In the genomic region with DNA sequence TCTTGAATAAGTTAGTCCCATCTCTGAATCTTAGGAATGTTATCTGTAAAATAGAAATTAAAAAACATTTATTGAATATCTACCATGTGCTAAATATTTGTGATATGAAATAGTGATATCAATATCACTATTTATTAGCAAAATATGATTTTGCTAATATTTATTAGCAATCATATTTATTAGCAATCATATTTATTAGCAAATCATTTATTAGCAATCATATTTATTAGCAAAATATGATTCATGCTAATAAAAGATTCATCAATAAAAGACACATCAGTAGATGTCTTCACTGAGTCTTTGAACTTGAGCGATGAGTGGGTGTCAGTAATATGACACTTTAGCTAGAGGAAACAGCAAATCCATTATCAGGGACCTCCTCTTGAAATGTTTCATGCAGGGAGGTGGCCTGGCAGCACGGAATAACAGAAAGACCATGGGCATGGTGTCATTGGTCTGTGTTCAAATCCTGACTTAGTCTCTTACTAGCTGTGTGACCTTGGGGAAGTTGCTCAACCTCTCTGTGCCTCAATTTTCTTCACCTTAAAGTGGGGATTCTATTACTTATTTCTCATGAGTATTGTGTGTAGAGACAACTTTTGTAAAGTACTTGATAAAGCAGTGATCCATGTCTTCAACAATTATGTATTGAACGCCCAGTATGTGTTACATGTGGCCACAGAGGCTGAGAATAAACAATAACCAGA, we compare ENCODE assay signal across 21 cellular contexts.
DNase-seq lines count a peak whose midpoint lies in the region; ATAC-seq, FAIRE-seq and TF ChIP-seq lines count a peak whose summit lies in the region.
"Had no signal": no experiment of that assay in that cellular context is flagged by ENCODE, and none has a peak within 500 bp of the region (broad histone marks: within the 10 kb centered on the region; RNA-seq: fewer than 3 reads in every experiment).

No MANE protein-coding gene starts in this region.

- H3K9ac ChIP-seq in OCI-LY3 (ENCODE audit: low read length) (peak overlapping the region; percentile 96), K562 (ENCODE audit: insufficient read depth in 1 of 2, low read depth in 2 of 2, low read length in 2 of 2) (no peak overlapping the region)
- H3K9ac ChIP-seq: BLaER1 treated with 17β-estradiol and CSF1 and Interleukin-3, amounts not matched to agents 10 nM and 100 nM; GM23248 had no signal

- no peak for TF ChIP-seq RAD21 in A549 (conservative IDR thresholded peaks at IDR 0.05 in 1 of 2, IDR thresholded peaks at IDR 0.05 in 1 of 2)
- TF ChIP-seq RAD21 in K562 (CRISPR knock-in tag; conservative IDR thresholded peaks at IDR 0.05 in 1 of 2, IDR thresholded peaks at IDR 0.05 in 1 of 2) = no peak

- no peak for FAIRE-seq in A549 (lab: Jason Lieb, UNC)
- peak; percentile 46 for FAIRE-seq in D721Med (lab: Jason Lieb, UNC)
- no peak for FAIRE-seq in K562 (lab: Jason Lieb, UNC)
- FAIRE-seq: GM12891, GM18507 had no signal

- no peak for TF ChIP-seq EP300 in A549 (IDR thresholded peaks at IDR 0.05)
- no peak for TF ChIP-seq EP300 in K562 (IDR thresholded peaks at IDR 0.05; ENCODE audit: low read length)

- H3K27ac ChIP-seq in A549 (no peak overlapping the region), OCI-LY3 (ENCODE audit: low read length) (peak overlapping the region; percentile 94), K562 (ENCODE audit: extremely low read depth, low read depth, low read length) (no peak overlapping the region)
- H3K27ac ChIP-seq: BLaER1 treated with 17β-estradiol and CSF1 and Interleukin-3, amounts not matched to agents 10 nM and 100 nM; GM23248 had no signal

- no peaks in the 10 kb centered on the region for H3K9me3 ChIP-seq in A549
- no peaks in the 10 kb centered on the region for H3K9me3 ChIP-seq in OCI-LY3 (ENCODE audit: insufficient read depth, low read length)
- H3K9me3 ChIP-seq in K562 (replicated peaks; ENCODE audit: control insufficient read depth, insufficient read depth, low read depth, low read length) = no peaks in the 10 kb centered on the region
- H3K9me3 ChIP-seq: BE2C; BLaER1 treated with 17β-estradiol and CSF1 and Interleukin-3, amounts not matched to agents 10 nM and 100 nM had no signal

- no peaks in the 10 kb centered on the region for H3K79me2 ChIP-seq in OCI-LY3 (ENCODE audit: low read length)
- H3K79me2 ChIP-seq in K562 (ENCODE audit: control insufficient read depth, insufficient read depth, low read length) = no peaks in the 10 kb centered on the region

- no peak overlapping the region for H3K4me2 ChIP-seq in A549
- H3K4me2 ChIP-seq in OCI-LY3 (ENCODE audit: low read length) = peak overlapping the region; percentile 98
- H3K4me2 ChIP-seq in K562 (ENCODE audit: insufficient read depth, low read length) = no peak overlapping the region
- H3K4me2 ChIP-seq: BLaER1 treated with 17β-estradiol and CSF1 and Interleukin-3, amounts not matched to agents 10 nM and 100 nM had no signal

- 51% methylated on average over 3 of the region's 3 CpGs for WGBS in A549 (ENCODE audit: missing lambda C conversion rate)
- 3% methylated on average over 3 of the region's 3 CpGs for WGBS in K562 (ENCODE audit: insufficient coverage, low coverage, missing lambda C conversion rate)

- DNase-seq in A549 (ENCODE audit: low read depth in 1 of 2, low spot score in 1 of 2) (no peak), D721Med (ENCODE audit: insufficient read length, low spot score) (no peak), K562 (ENCODE audit: extremely low read depth in 1 of 4, low spot score in 3 of 4) (no peak), DMS53 treated with DMSO at 0.1 percent for 48 hours (lab: John Stamatoyannopoulos, UW; ENCODE audit: unreplicated experiment) (no peak), HK-2 (ENCODE audit: unreplicated experiment) (no peak), AML-193 (lab: John Stamatoyannopoulos, UW) (no peak)
- DNase-seq: BE2C; CD4-positive, alpha-beta T cell; CD8-positive, alpha-beta memory T cell; DMS153; DMS79; EL; GDM1; GM23248; H9 had no signal

- intact Hi-C loops in K562 (cut with micrococcal nuclease) = no loop called here

- H3K4me3 ChIP-seq in A549 (no peak overlapping the region), OCI-LY3 (ENCODE audit: low read length) (peak overlapping the region; percentile 75), K562 (no peak overlapping the region)
- H3K4me3 ChIP-seq: BLaER1 treated with 17β-estradiol and CSF1 and Interleukin-3, amounts not matched to agents 10 nM and 100 nM; GM23248 had no signal

- H4K20me1 ChIP-seq in OCI-LY3 (ENCODE audit: insufficient read depth, low read length) (no peaks in the 10 kb centered on the region), K562 (replicated peaks; ENCODE audit: control insufficient read depth, insufficient read depth, low read length) (no peaks in the 10 kb centered on the region)
- H4K20me1 ChIP-seq: BLaER1 treated with 17β-estradiol and CSF1 and Interleukin-3, amounts not matched to agents 10 nM and 100 nM had no signal

- TF ChIP-seq CTCF in A549 (IDR thresholded peaks at IDR 0.05) = no peak
- TF ChIP-seq CTCF in D721Med (IDR thresholded peaks at IDR 0.05; ENCODE audit: insufficient read depth, missing control alignments) = no peak
- no peak for TF ChIP-seq CTCF in OCI-LY3 (IDR thresholded peaks at IDR 0.05; ENCODE audit: low read depth, low read length)
- TF ChIP-seq CTCF in K562 (IDR thresholded peaks at IDR 0.05 in 2 of 3, conservative IDR thresholded peaks at IDR 0.05 in 1 of 3; ENCODE audit: insufficient read depth in 2 of 3, low read depth in 1 of 3, low read length in 3 of 3) = no peak

- in situ Hi-C loops in K562 (cut with MboI) = loop anchor here (25.0 kb wide), 1 partner anchor 541 kb away; no protein-coding TSS in a partner anchor

- H3K36me3 ChIP-seq in OCI-LY3 (replicated peaks; ENCODE audit: low read depth, low read length) = no peaks in the 10 kb centered on the region
- no peaks in the 10 kb centered on the region for H3K36me3 ChIP-seq in K562 (ENCODE audit: control insufficient read depth, insufficient read depth, low read length)
- H3K36me3 ChIP-seq: BE2C; BLaER1 treated with 17β-estradiol and CSF1 and Interleukin-3, amounts not matched to agents 10 nM and 100 nM had no signal

- peak overlapping the region; percentile 64 for H2AFZ ChIP-seq in OCI-LY3 (ENCODE audit: low read depth, low read length)
- no peak overlapping the region for H2AFZ ChIP-seq in K562 (ENCODE audit: low read depth, low read length)
- H2AFZ ChIP-seq: GM23248 had no signal

- CTCF ChIA-PET in A549 (lab: Yijun Ruan, JAX) (interaction anchor here (1.2 kb wide), 1 partner anchor 15 kb away, joined by 3 read pairs; no protein-coding TSS in a partner anchor), K562 (lab: Yijun Ruan, JAX; ENCODE audit: low intra/inter-chr PET ratio) (no interaction called here)

- H3K27me3 ChIP-seq in OCI-LY3 (ENCODE audit: low read depth, low read length) (no peaks in the 10 kb centered on the region), K562 (ENCODE audit: control insufficient read depth in 2 of 2, insufficient read depth in 2 of 2, low read length in 2 of 2) (no peaks in the 10 kb centered on the region)
- H3K27me3 ChIP-seq: BE2C; BLaER1 treated with 17β-estradiol and CSF1 and Interleukin-3, amounts not matched to agents 10 nM and 100 nM had no signal

- POLR2A ChIA-PET in A549 (lab: Yijun Ruan, JAX) (no interaction called here), K562 (lab: Yijun Ruan, JAX) (no interaction called here)

- H3K9me1 ChIP-seq in K562 (ENCODE audit: control insufficient read depth, insufficient read depth, low read length) = no peaks in the 10 kb centered on the region

- ATAC-seq in A549 (no peak), K562 (no peak), GM18873 (IDR thresholded peaks at IDR 0.05; ENCODE audit: low FRiP score, unreplicated experiment) (no peak)
- ATAC-seq: HCT116 had no signal

- TF ChIP-seq POLR2A in A549 (IDR thresholded peaks at IDR 0.05; ENCODE audit: low read length) = no peak
- no peak for TF ChIP-seq POLR2A in K562 (conservative IDR thresholded peaks at IDR 0.05)

- H3K4me1 ChIP-seq in A549 = no peaks in the 10 kb centered on the region
- H3K4me1 ChIP-seq in OCI-LY3 (ENCODE audit: low read length) = peaks cover 66% of the 10 kb centered on the region
- no peaks in the 10 kb centered on the region for H3K4me1 ChIP-seq in K562 (replicated peaks in 1 of 2; ENCODE audit: control insufficient read depth in 2 of 2, insufficient read depth in 2 of 2, low read length in 2 of 2)
- H3K4me1 ChIP-seq: BE2C; BLaER1 treated with 17β-estradiol and CSF1 and Interleukin-3, amounts not matched to agents 10 nM and 100 nM had no signal

- no TSS peak for BruUV-seq in K562 (replicated peaks; lab: Mats Ljungman, UMichigan)

TF ChIP-seq in A549, 52 proteins besides CTCF, POLR2A, EP300 and RAD21:
- TF ChIP-seq ZFP36 (IDR thresholded peaks at IDR 0.05; ENCODE audit: borderline replicate concordance, partially characterized antibody) (peak; percentile 14), NR3C1 (IDR thresholded peaks at IDR 0.05) (no peak), BHLHE40 (IDR thresholded peaks at IDR 0.05; ENCODE audit: low read depth, low read length) (no peak), KDM1A (IDR thresholded peaks at IDR 0.05; ENCODE audit: low read depth) (no peak)
TF ChIP-seq in A549: peak in this region for 1.

TF ChIP-seq in K562, 482 proteins besides CTCF, POLR2A, EP300 and RAD21 (continues in another document):
- TF ChIP-seq BRD4 (IDR thresholded peaks at IDR 0.05) (no peak), TRIM28 (IDR thresholded peaks at IDR 0.05) (no peak), SAP30 (IDR thresholded peaks at IDR 0.05; ENCODE audit: borderline replicate concordance, insufficient read depth, low read depth, low read length, poor library complexity, severe bottlenecking) (no peak), KDM2B (CRISPR knock-in tag; IDR thresholded peaks at IDR 0.05) (no peak), ESRRB (CRISPR knock-in tag; IDR thresholded peaks at IDR 0.05; ENCODE audit: borderline replicate concordance) (no peak), MIER1 (IDR thresholded peaks at IDR 0.05; ENCODE audit: low read depth) (no peak), RHOXF2B (CRISPR knock-in tag; conservative IDR thresholded peaks at IDR 0.05) (no peak), E2F3 (CRISPR knock-in tag; IDR thresholded peaks at IDR 0.05) (no peak), HOXB6 (CRISPR knock-in tag; IDR thresholded peaks at IDR 0.05; ENCODE audit: borderline replicate concordance) (no peak)
- TF ChIP-seq, protein P1, sequence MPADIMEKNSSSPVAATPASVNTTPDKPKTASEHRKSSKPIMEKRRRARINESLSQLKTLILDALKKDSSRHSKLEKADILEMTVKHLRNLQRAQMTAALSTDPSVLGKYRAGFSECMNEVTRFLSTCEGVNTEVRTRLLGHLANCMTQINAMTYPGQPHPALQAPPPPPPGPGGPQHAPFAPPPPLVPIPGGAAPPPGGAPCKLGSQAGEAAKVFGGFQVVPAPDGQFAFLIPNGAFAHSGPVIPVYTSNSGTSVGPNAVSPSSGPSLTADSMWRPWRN (IDR thresholded peaks at IDR 0.05; ENCODE audit: low read depth) = no peak

Comparison
In these comparisons a context has a peak if more than half of its experiments do, and no peak if none do; other contexts are left out.
1. Of the 35 proteins assayed by ChIP-seq in both K562 and A549: peak only in K562: none; only in A549: none; in both: ZFP36; in neither: 34.